Comparison of ENCODE assay signal across 8 cellular contexts in genomic region chr13:48302920-48303330, GRCh38. TPM values are rescaled to one million over a fixed set of nuclear protein-coding genes. Genes with fewer than 3 reads are reported as not detected.
DNase-seq lines count a peak whose midpoint lies in the region; ATAC-seq and TF ChIP-seq lines count a peak whose summit lies in the region.

No MANE protein-coding gene starts in this region.

- H3K4me3 Mint-ChIP-seq in CD4-positive, alpha-beta T cell = peak overlapping the region; percentile 92

- peak; percentile 1 for ATAC-seq in CD4-positive, alpha-beta T cell (ENCODE audit: poor library complexity)
- ATAC-seq in HG03175 (IDR thresholded peaks at IDR 0.05; ENCODE audit: unreplicated experiment) (peak; percentile 5), thoracic aorta (ENCODE audit: insufficient number of reproducible peaks, low FRiP score, low read depth) (peak; percentile 17), HG02870 (IDR thresholded peaks at IDR 0.05; ENCODE audit: unreplicated experiment) (no peak), left lobe of liver (no peak)

- peak overlapping the region; percentile 97 for H3K27ac ChIP-seq in CD4-positive, alpha-beta T cell (ENCODE audit: low read depth, low read length)
- H3K27ac ChIP-seq in liver (ENCODE audit: low read depth in 1 of 2, low read length in 2 of 2) = peak overlapping the region; percentile 95 to 99
- H3K27ac ChIP-seq in thoracic aorta = peak overlapping the region; percentile 97 to 100

- peak overlapping the region; percentile 92 to 97 for H3K9ac ChIP-seq in liver (ENCODE audit: low read depth in 1 of 2, low read length in 2 of 2)

- peak overlapping the region; percentile 97 for H3K27ac Mint-ChIP-seq in CD4-positive, alpha-beta T cell

- H3K4me1 ChIP-seq in liver (ENCODE audit: control insufficient read depth in 4 of 4, insufficient read depth in 4 of 4, low read length in 3 of 4) (peaks cover 2 to 17% (median 6%) of the 10 kb centered on the region in 4 donors), thoracic aorta (ENCODE audit: control insufficient read depth in 1 of 2, low read depth in 2 of 2) (peaks cover 18 to 19% of the 10 kb centered on the region in 2 donors)

- no peaks in the 10 kb centered on the region for H3K27me3 Mint-ChIP-seq in CD4-positive, alpha-beta T cell

- TF ChIP-seq CTCF in CD4-positive, alpha-beta T cell (IDR thresholded peaks at IDR 0.05) = no peak
- TF ChIP-seq CTCF in astrocyte of the cerebellum (IDR thresholded peaks at IDR 0.05; ENCODE audit: low read depth, low read length, missing control alignments) (no peak), liver (IDR thresholded peaks at IDR 0.05; ENCODE audit: low read depth, low read length, missing input control) (no peak), thoracic aorta (IDR thresholded peaks at IDR 0.05) (no peak)

- peaks cover 45% of the 10 kb centered on the region for H3K4me1 Mint-ChIP-seq in CD4-positive, alpha-beta T cell (ENCODE audit: low read depth)

- DNase-seq in CD4-positive, alpha-beta T cell = no peak
- DNase-seq in astrocyte of the cerebellum (ENCODE audit: low read depth) (peak; percentile 8), thoracic aorta (ENCODE audit: low spot score) (no peak), GM19238 (ENCODE audit: insufficient read length, low spot score) (no peak), left lobe of liver (ENCODE audit: low spot score) (no peak)

- no peaks in the 10 kb centered on the region for H3K9me3 ChIP-seq in CD4-positive, alpha-beta T cell (ENCODE audit: control insufficient read depth, low read length)
- H3K9me3 ChIP-seq in liver (ENCODE audit: control insufficient read depth in 4 of 4, low read length in 3 of 4) (no peaks in the 10 kb centered on the region), thoracic aorta (no peaks in the 10 kb centered on the region)

- no peaks in the 10 kb centered on the region for H3K27me3 ChIP-seq in CD4-positive, alpha-beta T cell (ENCODE audit: control insufficient read depth, insufficient read depth, low read length)
- H3K27me3 ChIP-seq in liver (ENCODE audit: control insufficient read depth in 4 of 4, insufficient read depth in 4 of 4, low read length in 3 of 4) (no peaks in the 10 kb centered on the region), thoracic aorta (replicated peaks; ENCODE audit: insufficient read depth) (no peaks in the 10 kb centered on the region)

- H3K36me3 Mint-ChIP-seq in CD4-positive, alpha-beta T cell (ENCODE audit: low read depth) = peaks cover 32% of the 10 kb centered on the region

- H3K4me3 ChIP-seq in astrocyte of the cerebellum (ENCODE audit: low read depth, low read length) (peak overlapping the region; percentile 67), liver (ENCODE audit: low read depth in 1 of 3, low read length in 3 of 3) (peak overlapping the region; percentile 84 to 96 (median 89)), thoracic aorta (peak overlapping the region; percentile 100)

- H3K36me3 ChIP-seq in liver (ENCODE audit: control insufficient read depth in 4 of 4, insufficient read depth in 3 of 4, low read depth in 1 of 4, low read length in 3 of 4) = no peaks in the 10 kb centered on the region
- no peaks in the 10 kb centered on the region for H3K36me3 ChIP-seq in thoracic aorta

- CTCF ChIA-PET in CD4-positive, alpha-beta T cell (lab: Charles Lee) = interaction anchor here (0.5 to 2.3 kb wide), 4 partner anchors 12 to 808 kb away, joined by 3 to 15 read pairs (median 3); partner anchors contain the start of gene MED4

- 9% methylated on average over 8 of the region's 8 CpGs for WGBS in liver

- POLR2A ChIA-PET in CD4-positive, alpha-beta T cell (lab: Charles Lee) = interaction anchor here (0.7 to 3.5 kb wide), 12 partner anchors 15 to 265 kb away, joined by 3 to 17 read pairs (median 5); partner anchors contain the start of genes ITM2B, MED4, NUDT15 and RCBTB2

- H3K9me3 Mint-ChIP-seq in CD4-positive, alpha-beta T cell = no peaks in the 10 kb centered on the region

- intact Hi-C loops in CD4-positive, alpha-beta T cell (cut with DNase I, micrococcal nuclease) = loop anchor here (1.0 to 5.0 kb wide), 7 partner anchors 67 to 266 kb away; partner anchors contain the start of genes ITM2B (in 2 of the 2), MED4 (in 1 of the 2), NUDT15 (in 1 of the 2) and RCBTB2 (in 1 of the 2)

- in situ Hi-C loops in astrocyte of the cerebellum (cut with HindIII; ENCODE audit: low sequenced_read_pairs) = no loop called here

- no peak for TF ChIP-seq RAD21 in liver (IDR thresholded peaks at IDR 0.05)

TF ChIP-seq in liver, 16 proteins besides CTCF, POLR2A, EP300 and RAD21:
- TF ChIP-seq RXRA (IDR thresholded peaks at IDR 0.05) = no peak
- TF ChIP-seq HNF4G (IDR thresholded peaks at IDR 0.05) = no peak
- TF ChIP-seq, protein P1, sequence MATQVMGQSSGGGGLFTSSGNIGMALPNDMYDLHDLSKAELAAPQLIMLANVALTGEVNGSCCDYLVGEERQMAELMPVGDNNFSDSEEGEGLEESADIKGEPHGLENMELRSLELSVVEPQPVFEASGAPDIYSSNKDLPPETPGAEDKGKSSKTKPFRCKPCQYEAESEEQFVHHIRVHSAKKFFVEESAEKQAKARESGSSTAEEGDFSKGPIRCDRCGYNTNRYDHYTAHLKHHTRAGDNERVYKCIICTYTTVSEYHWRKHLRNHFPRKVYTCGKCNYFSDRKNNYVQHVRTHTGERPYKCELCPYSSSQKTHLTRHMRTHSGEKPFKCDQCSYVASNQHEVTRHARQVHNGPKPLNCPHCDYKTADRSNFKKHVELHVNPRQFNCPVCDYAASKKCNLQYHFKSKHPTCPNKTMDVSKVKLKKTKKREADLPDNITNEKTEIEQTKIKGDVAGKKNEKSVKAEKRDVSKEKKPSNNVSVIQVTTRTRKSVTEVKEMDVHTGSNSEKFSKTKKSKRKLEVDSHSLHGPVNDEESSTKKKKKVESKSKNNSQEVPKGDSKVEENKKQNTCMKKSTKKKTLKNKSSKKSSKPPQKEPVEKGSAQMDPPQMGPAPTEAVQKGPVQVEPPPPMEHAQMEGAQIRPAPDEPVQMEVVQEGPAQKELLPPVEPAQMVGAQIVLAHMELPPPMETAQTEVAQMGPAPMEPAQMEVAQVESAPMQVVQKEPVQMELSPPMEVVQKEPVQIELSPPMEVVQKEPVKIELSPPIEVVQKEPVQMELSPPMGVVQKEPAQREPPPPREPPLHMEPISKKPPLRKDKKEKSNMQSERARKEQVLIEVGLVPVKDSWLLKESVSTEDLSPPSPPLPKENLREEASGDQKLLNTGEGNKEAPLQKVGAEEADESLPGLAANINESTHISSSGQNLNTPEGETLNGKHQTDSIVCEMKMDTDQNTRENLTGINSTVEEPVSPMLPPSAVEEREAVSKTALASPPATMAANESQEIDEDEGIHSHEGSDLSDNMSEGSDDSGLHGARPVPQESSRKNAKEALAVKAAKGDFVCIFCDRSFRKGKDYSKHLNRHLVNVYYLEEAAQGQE (IDR thresholded peaks at IDR 0.05) = no peak
- no peak for TF ChIP-seq YY1 (IDR thresholded peaks at IDR 0.05)
- TF ChIP-seq, protein P2, sequence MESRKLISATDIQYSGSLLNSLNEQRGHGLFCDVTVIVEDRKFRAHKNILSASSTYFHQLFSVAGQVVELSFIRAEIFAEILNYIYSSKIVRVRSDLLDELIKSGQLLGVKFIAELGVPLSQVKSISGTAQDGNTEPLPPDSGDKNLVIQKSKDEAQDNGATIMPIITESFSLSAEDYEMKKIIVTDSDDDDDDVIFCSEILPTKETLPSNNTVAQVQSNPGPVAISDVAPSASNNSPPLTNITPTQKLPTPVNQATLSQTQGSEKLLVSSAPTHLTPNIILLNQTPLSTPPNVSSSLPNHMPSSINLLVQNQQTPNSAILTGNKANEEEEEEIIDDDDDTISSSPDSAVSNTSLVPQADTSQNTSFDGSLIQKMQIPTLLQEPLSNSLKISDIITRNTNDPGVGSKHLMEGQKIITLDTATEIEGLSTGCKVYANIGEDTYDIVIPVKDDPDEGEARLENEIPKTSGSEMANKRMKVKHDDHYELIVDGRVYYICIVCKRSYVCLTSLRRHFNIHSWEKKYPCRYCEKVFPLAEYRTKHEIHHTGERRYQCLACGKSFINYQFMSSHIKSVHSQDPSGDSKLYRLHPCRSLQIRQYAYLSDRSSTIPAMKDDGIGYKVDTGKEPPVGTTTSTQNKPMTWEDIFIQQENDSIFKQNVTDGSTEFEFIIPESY (IDR thresholded peaks at IDR 0.05) = no peak
- peak; percentile 11 for TF ChIP-seq TAF1 (conservative IDR thresholded peaks at IDR 0.05)
- TF ChIP-seq EGR1 (IDR thresholded peaks at IDR 0.05; ENCODE audit: low read depth in 2 of 2) = no peak

RNA-seq across cellular contexts. Expression of gene RB1, which starts 0.6 kb away (rescaled TPM):
- 10 to 100 TPM; 14.9 to 18.4 TPM for total RNA-seq in CD4-positive, alpha-beta T cell
- total RNA-seq in liver (10 to 100 TPM; 10.9 to 30.6 TPM), thoracic aorta (10 to 100 TPM; 26.5 to 48.1 TPM), left lobe of liver (8.2 TPM)
- 1 to 10 TPM; 6.6 to 6.9 TPM for polyA plus RNA-seq in liver

Comparison
In these comparisons a context has a peak if more than half of its experiments do, and no peak if none do; other contexts are left out.
1. ATAC-seq: peak in CD4-positive, alpha-beta T cell (single experiment), HG03175 (single experiment) and thoracic aorta (single experiment); none in HG02870 (single experiment) and left lobe of liver (single experiment).
2. Peak in every context shown above with its lines, with median percentiles within 50 percentile points of each other: H3K27ac ChIP-seq and H3K4me3 ChIP-seq.